In the genomic region with DNA sequence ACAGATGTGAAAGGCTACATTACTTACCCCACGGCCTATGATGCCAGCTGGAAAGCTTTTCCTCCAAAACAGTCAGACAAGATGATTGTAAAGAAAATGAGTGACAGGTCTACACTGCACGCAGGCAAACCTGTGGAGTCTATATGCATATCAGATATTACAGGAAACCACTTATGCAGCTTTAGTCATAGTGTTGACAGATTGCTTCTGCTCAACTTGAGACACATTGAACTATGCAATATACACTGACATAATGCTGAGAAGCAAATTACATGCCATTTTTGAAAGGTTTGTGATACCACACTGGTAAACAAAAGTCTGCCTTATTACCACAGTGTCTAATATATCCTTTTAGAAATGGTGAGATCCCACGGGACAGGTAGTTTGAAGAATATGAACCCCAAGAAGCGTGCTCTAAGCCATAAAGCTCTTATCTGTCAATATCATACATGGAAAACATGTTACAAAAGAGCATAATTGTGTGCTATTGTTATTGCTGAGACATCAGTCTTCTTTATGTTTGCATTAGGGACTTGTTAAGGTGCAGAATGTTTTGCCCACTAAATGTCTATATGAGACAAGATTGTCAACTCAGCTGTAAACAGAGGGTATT, we compare ENCODE assay signal across 27 cellular contexts.
"Had no signal": no experiment of that assay in that cellular context is flagged by ENCODE, and none has a peak within 500 bp of the region (broad histone marks: within the 10 kb centered on the region; RNA-seq: fewer than 3 reads in every experiment).

No MANE protein-coding gene starts in this region.

- H3K27ac ChIP-seq: brain microvascular endothelial cell, heart left ventricle, ovary, right lobe of liver, testis, uterus had no signal

- ATAC-seq: activated T-helper 17 cell treated with anti-CD3 and anti-CD28 coated beads, Interleukin-2, amount 50 U/mL, for 72 hours; esophagus mucosa; heart left ventricle; left colon; right lobe of liver; stimulated activated naive CD8-positive, alpha-beta T cell treated with anti-CD3 and anti-CD28 coated beads, Interleukin-15, Interleukin-2, amounts not matched to agents 100 U/mL and 50 U/mL, for 24 hours had no signal

- H3K4me1 ChIP-seq: heart left ventricle, right lobe of liver, testis, uterus had no signal

- H3K27me3 ChIP-seq: brain microvascular endothelial cell, heart left ventricle, ovary, right lobe of liver, testis, uterus had no signal

- H3K9me3 ChIP-seq: ovary, right lobe of liver, testis, uterus had no signal

- H3K4me3 ChIP-seq: heart left ventricle, ovary, right lobe of liver, testis, uterus had no signal

- H3K36me3 ChIP-seq: brain microvascular endothelial cell, heart left ventricle, ovary, right lobe of liver, uterus had no signal

- DNase-seq: activated CD4-positive, alpha-beta memory T cell treated with anti-CD3 and anti-CD28 coated beads, Interleukin-2, amount 10 ng/mL, durations not matched to agents 7 days and 5 days; activated CD4-positive, alpha-beta T cell treated with anti-CD3 and anti-CD28 coated beads for 1 hour; activated CD4-positive, alpha-beta T cell treated with anti-CD3 and anti-CD28 coated beads, Interleukin-2, amount 10 ng/mL, durations not matched to agents 7 days and 5 days; activated CD8-positive, alpha-beta memory T cell treated with anti-CD3 and anti-CD28 coated beads, Interleukin-2, amount 50 U/mL, for 48 hours; activated gamma-delta T cell treated with Interleukin-2 at 50 U/mL for 16 hours; activated naive CD4-positive, alpha-beta T cell treated with anti-CD3 and anti-CD28 coated beads, Interleukin-2, amount 50 U/mL, for 16 hours; activated T-cell treated with anti-CD3 and anti-CD28 coated beads, Interleukin-2, amount 50 U/mL, for 24 hours; amniotic stem cell; brain microvascular endothelial cell; central memory CD4-positive, alpha-beta T cell; foreskin fibroblast; heart left ventricle; hypothalamus; immature natural killer cell; kidney; left colon; naive B cell; nephron progenitor cell; ovary; right lobe of liver; stimulated activated CD4-positive, alpha-beta T cell treated with anti-CD3 and anti-CD28 coated beads, Interleukin-12 subunit alpha, Interleukin-12 subunit beta, amount 100 ng/mL, for 4 hours; stimulated activated CD4-positive, alpha-beta T cell treated with anti-CD3 and anti-CD28 coated beads, Interleukin-4, amount 100 ng/mL, for 1 hour; stimulated activated naive CD8-positive, alpha-beta T cell treated with anti-CD3 and anti-CD28 coated beads, Interleukin-15, Interleukin-2, amounts not matched to agents 100 U/mL and 50 U/mL, for 24 hours; testis; uterus had no signal
